In the genomic region with DNA sequence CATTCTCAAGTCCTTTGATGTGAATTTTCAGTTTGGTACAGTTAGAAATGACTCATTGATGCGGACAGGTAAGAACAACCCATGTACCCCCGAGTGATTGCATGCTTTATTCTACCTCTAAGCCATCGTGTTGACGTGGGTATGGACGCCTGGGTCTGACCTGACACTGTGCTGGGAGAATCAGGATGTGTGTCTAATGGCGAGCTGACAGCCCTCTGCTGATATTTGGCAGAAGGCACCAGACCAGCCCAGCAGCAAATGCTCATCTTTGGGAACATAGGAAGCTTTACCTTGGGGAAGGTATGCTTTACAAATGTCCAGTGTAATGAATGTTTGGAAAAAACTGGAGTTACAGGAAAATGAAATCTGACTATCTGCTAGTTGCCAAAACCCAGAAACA, we compare ENCODE assay signal across 33 cellular contexts. TPM values are rescaled to one million over a fixed set of nuclear protein-coding genes. Genes with fewer than 3 reads are reported as not detected.
"Had no signal": no experiment of that assay in that cellular context is flagged by ENCODE, and none has a peak within 500 bp of the region (broad histone marks: within the 10 kb centered on the region; RNA-seq: fewer than 3 reads in every experiment).

No MANE protein-coding gene starts in this region.

- H3K27me3 ChIP-seq: colonic mucosa, esophagus muscularis mucosa, foreskin keratinocyte, heart right ventricle, left lung, ovary, spleen, testis, tibial artery had no signal

- DNase-seq: colonic mucosa; dermis blood vessel endothelial cell; effector memory CD4-positive, alpha-beta T cell; foreskin keratinocyte; glutamatergic neuron; heart right ventricle; hippocampal formation; left cardiac atrium; left lung; mesendoderm; natural killer cell; occipital lobe; ovary; right cardiac atrium; stimulated activated CD4-positive, alpha-beta T cell treated with anti-CD3 and anti-CD28 coated beads, Interleukin-4, amount 100 ng/mL, for 4 hours; stimulated activated naive CD8-positive, alpha-beta T cell treated with anti-CD3 and anti-CD28 coated beads, Interleukin-15, Interleukin-2, amounts not matched to agents 100 U/mL and 50 U/mL, for 24 hours; substantia nigra; testis had no signal

- H3K4me3 ChIP-seq: colonic mucosa, esophagus muscularis mucosa, heart right ventricle, left lung, ovary, prostate gland, skin epidermis, spleen, testis, tibial artery had no signal

- FAIRE-seq: endothelial cell of umbilical vein, islet of Langerhans had no signal

- H3K36me3 ChIP-seq: colonic mucosa, ovary, prostate gland had no signal

- ATAC-seq: foreskin keratinocyte; heart right ventricle; left cardiac atrium; left lung; natural killer cell; right cardiac atrium; stimulated activated memory B cell treated with anti-CD40 and anti-IgM and Interleukin-4, amounts not matched to agents 10 μg/mL and 1 μg/mL and 100 μg/mL, for 72 hours; stimulated activated naive CD8-positive, alpha-beta T cell treated with anti-CD3 and anti-CD28 coated beads, Interleukin-15, Interleukin-2, amounts not matched to agents 100 U/mL and 50 U/mL, for 24 hours had no signal

- H3K9me3 ChIP-seq: colonic mucosa, esophagus muscularis mucosa, heart right ventricle, left lung, ovary, prostate gland, spleen, testis, tibial artery had no signal

- H3K27ac ChIP-seq: colonic mucosa, esophagus muscularis mucosa, foreskin keratinocyte, heart right ventricle, left lung, ovary, prostate gland, spleen, tibial artery had no signal

- H3K4me1 ChIP-seq: colonic mucosa, esophagus muscularis mucosa, prostate gland, tibial artery had no signal

RNA-seq across cellular contexts. Expression of a gene that starts 20.1 kb away (rescaled TPM):
- total RNA-seq: chondrocyte, colonic mucosa, dermis blood vessel endothelial cell, endothelial cell of umbilical vein, epithelial cell of proximal tubule, fibroblast of lung, foreskin keratinocyte, kidney epithelial cell, left cardiac atrium, lung microvascular endothelial cell, occipital lobe, renal cortical epithelial cell, right cardiac atrium had no signal
- polyA plus RNA-seq: endothelial cell of umbilical vein, fibroblast of lung, foreskin keratinocyte, neural cell had no signal
